In genomic region chr2:8254214-8254613, GRCh38 we compare ENCODE assay signal across 7 cellular contexts.
DNase-seq lines count a peak whose midpoint lies in the region; ATAC-seq and TF ChIP-seq lines count a peak whose summit lies in the region.
"Not testable (repeated sequence)": the region's sequence is repeated elsewhere in the genome, so short reads cannot be mapped to it uniquely, and the experiment has no call there.

No MANE protein-coding gene starts in this region.

- peaks cover 17% of the 10 kb centered on the region for H3K4me1 Mint-ChIP-seq in activated CD8-positive, alpha-beta T cell treated with anti-CD3 and anti-CD28 coated beads for 36 hours (ENCODE audit: low read depth)
- peaks cover 49% of the 10 kb centered on the region for H3K4me1 Mint-ChIP-seq in brain
- H3K4me1 Mint-ChIP-seq in stimulated activated naive CD8-positive, alpha-beta T cell treated with anti-CD3 and anti-CD28 coated beads, Interleukin-15, Interleukin-2, amounts not matched to agents 100 ng/mL and 50 ng/mL, for 24 hours (ENCODE audit: low read depth), result peaks cover 13% of the 10 kb centered on the region

- not testable (repeated sequence) for H3K27me3 Mint-ChIP-seq in activated CD8-positive, alpha-beta T cell treated with anti-CD3 and anti-CD28 coated beads for 36 hours; brain; stimulated activated naive CD8-positive, alpha-beta T cell treated with anti-CD3 and anti-CD28 coated beads, Interleukin-15, Interleukin-2, amounts not matched to agents 100 ng/mL and 50 ng/mL, for 24 hours

- H3K4me2 ChIP-seq in mesendoderm (ENCODE audit: low read length), result not testable (repeated sequence)

- not testable (repeated sequence) for H3K79me2 ChIP-seq in mesendoderm (ENCODE audit: control insufficient read depth, insufficient read depth, low read length)

- H2BK5ac ChIP-seq in mesendoderm (ENCODE audit: low read length), result not testable (repeated sequence)

- not testable (repeated sequence) for H3K36me3 ChIP-seq in A673 (ENCODE audit: insufficient read depth, low read length, poor library complexity, severe bottlenecking); HUES48 (ENCODE audit: control insufficient read depth, insufficient read depth, low read length); mesendoderm (ENCODE audit: control insufficient read depth, insufficient read depth, low read length)

- DNase-seq in A673 (ENCODE audit: low spot score), result peak; percentile 10
- peak; percentile 43 for DNase-seq in Jurkat, Clone E6-1 (ENCODE audit: low read depth, low spot score)
- not testable (repeated sequence) for DNase-seq in activated CD8-positive, alpha-beta T cell treated with anti-CD3 and anti-CD28 coated beads for 36 hours
- peak; percentile 96 for DNase-seq in mesendoderm

- POLR2A ChIA-PET in A673 (lab: Charles Lee; ENCODE audit: low non-redundant PET), result not testable (repeated sequence)
- POLR2A ChIA-PET in activated CD8-positive, alpha-beta T cell treated with anti-CD3 and anti-CD28 coated beads for 36 hours (lab: Charles Lee), result interaction anchor here (0.8 to 1.0 kb wide), 2 partner anchors 9 to 427 kb away, joined by 3 read pairs; partner anchors contain the start of gene ID2

- H3K27ac Mint-ChIP-seq in activated CD8-positive, alpha-beta T cell treated with anti-CD3 and anti-CD28 coated beads for 36 hours; stimulated activated naive CD8-positive, alpha-beta T cell treated with anti-CD3 and anti-CD28 coated beads, Interleukin-15, Interleukin-2, amounts not matched to agents 100 ng/mL and 50 ng/mL, for 24 hours: not testable (repeated sequence)
- peak overlapping the region in 3 of 5 experiments; percentile 0 to 78 (median 36) for H3K27ac Mint-ChIP-seq in brain

- H3K4ac ChIP-seq in mesendoderm (ENCODE audit: low read depth, low read length), result not testable (repeated sequence)

- not testable (repeated sequence) for H4K5ac ChIP-seq in mesendoderm (ENCODE audit: low read length)

- H3K56ac ChIP-seq in mesendoderm (ENCODE audit: low read length), result not testable (repeated sequence)

- not testable (repeated sequence) for H3K9me3 ChIP-seq in A673 (ENCODE audit: low read depth, low read length, poor library complexity, severe bottlenecking); HUES48 (ENCODE audit: control insufficient read depth, insufficient read depth, low read length)

- H3K27me3 ChIP-seq in A673 (replicated peaks; ENCODE audit: insufficient read depth, low read depth, low read length, poor library complexity); HUES48 (ENCODE audit: control insufficient read depth, insufficient read depth, low read length); mesendoderm (ENCODE audit: insufficient read depth, low read length, poor library complexity): not testable (repeated sequence)

- H3K4me3 ChIP-seq in A673 (ENCODE audit: low read depth, low read length, poor library complexity, severe bottlenecking); HUES48 (ENCODE audit: low read depth, low read length); Jurkat, Clone E6-1 (ENCODE audit: low read length); mesendoderm (ENCODE audit: low read length): not testable (repeated sequence)

- not testable (repeated sequence) for H3K79me1 ChIP-seq in mesendoderm (ENCODE audit: low read length)

- H3K9me3 Mint-ChIP-seq in activated CD8-positive, alpha-beta T cell treated with anti-CD3 and anti-CD28 coated beads for 36 hours; stimulated activated naive CD8-positive, alpha-beta T cell treated with anti-CD3 and anti-CD28 coated beads, Interleukin-15, Interleukin-2, amounts not matched to agents 100 ng/mL and 50 ng/mL, for 24 hours: not testable (repeated sequence)
- peaks cover 3 to 20% (median 11%) of the 10 kb centered on the region in 5 experiments for H3K9me3 Mint-ChIP-seq in brain

- not testable (repeated sequence) for H4K8ac ChIP-seq in mesendoderm (ENCODE audit: low read depth, low read length)

- ATAC-seq in activated CD8-positive, alpha-beta T cell treated with anti-CD3 and anti-CD28 coated beads for 36 hours, result peak; percentile 67

- CTCF ChIA-PET in A673 (lab: Charles Lee), result not testable (repeated sequence)
- CTCF ChIA-PET in activated CD8-positive, alpha-beta T cell treated with anti-CD3 and anti-CD28 coated beads for 36 hours (lab: Charles Lee), result interaction anchor here (1.5 kb wide), 1 partner anchor 17 kb away, joined by 3 read pairs; no protein-coding TSS in a partner anchor

- not testable (repeated sequence) for H2AK5ac ChIP-seq in mesendoderm (ENCODE audit: low read length)

- H3K23ac ChIP-seq in mesendoderm (ENCODE audit: low read length), result not testable (repeated sequence)

- H2BK15ac ChIP-seq in mesendoderm (replicated peaks; ENCODE audit: low read depth), result not testable (repeated sequence)

- not testable (repeated sequence) for H3K4me1 ChIP-seq in A673 (ENCODE audit: insufficient read depth, low read length, poor library complexity, severe bottlenecking)
- H3K4me1 ChIP-seq in HUES48 (ENCODE audit: control insufficient read depth, insufficient read depth, low read length) (peaks cover 30% of the 10 kb centered on the region), mesendoderm (ENCODE audit: control insufficient read depth, low read depth, low read length) (peaks cover 20% of the 10 kb centered on the region)

- not testable (repeated sequence) for H3K9ac ChIP-seq in HUES48 (ENCODE audit: low read depth, low read length); mesendoderm (ENCODE audit: low read length)

- H2BK120ac ChIP-seq in mesendoderm (ENCODE audit: low read depth, low read length), result not testable (repeated sequence)

- not testable (repeated sequence) for BruUV-seq in A673 (replicated peaks; lab: Mats Ljungman, UMichigan)

- not testable (repeated sequence) for TF ChIP-seq CTCF in A673 (conservative IDR thresholded peaks at IDR 0.05; ENCODE audit: low read depth, low read length); activated CD8-positive, alpha-beta T cell treated with anti-CD3 and anti-CD28 coated beads for 36 hours (IDR thresholded peaks at IDR 0.05); brain (conservative IDR thresholded peaks at IDR 0.05)

- not testable (repeated sequence) for H3K4me3 Mint-ChIP-seq in activated CD8-positive, alpha-beta T cell treated with anti-CD3 and anti-CD28 coated beads for 36 hours; brain
- H3K4me3 Mint-ChIP-seq in stimulated activated naive CD8-positive, alpha-beta T cell treated with anti-CD3 and anti-CD28 coated beads, Interleukin-15, Interleukin-2, amounts not matched to agents 100 ng/mL and 50 ng/mL, for 24 hours, result peak overlapping the region; percentile 6

- H3K27ac ChIP-seq in A673 (ENCODE audit: low read depth, low read length, poor library complexity, severe bottlenecking), result not testable (repeated sequence)
- H3K27ac ChIP-seq in HUES48 (ENCODE audit: low read depth, low read length) (peak overlapping the region; percentile 91), mesendoderm (ENCODE audit: low read depth, low read length) (peak overlapping the region; percentile 95)

- intact Hi-C loops in A673 (cut with micrococcal nuclease; ENCODE audit: unreplicated experiment); activated CD8-positive, alpha-beta T cell treated with anti-CD3 and anti-CD28 coated beads for 36 hours (cut with micrococcal nuclease): not testable (repeated sequence)

- H3K18ac ChIP-seq in mesendoderm (ENCODE audit: low read length), result not testable (repeated sequence)

- not testable (repeated sequence) for H3K36me3 Mint-ChIP-seq in activated CD8-positive, alpha-beta T cell treated with anti-CD3 and anti-CD28 coated beads for 36 hours (ENCODE audit: low read depth); brain; stimulated activated naive CD8-positive, alpha-beta T cell treated with anti-CD3 and anti-CD28 coated beads, Interleukin-15, Interleukin-2, amounts not matched to agents 100 ng/mL and 50 ng/mL, for 24 hours (ENCODE audit: low read depth)
